ENCODE assay signal across 23 cellular contexts in the genomic region with DNA sequence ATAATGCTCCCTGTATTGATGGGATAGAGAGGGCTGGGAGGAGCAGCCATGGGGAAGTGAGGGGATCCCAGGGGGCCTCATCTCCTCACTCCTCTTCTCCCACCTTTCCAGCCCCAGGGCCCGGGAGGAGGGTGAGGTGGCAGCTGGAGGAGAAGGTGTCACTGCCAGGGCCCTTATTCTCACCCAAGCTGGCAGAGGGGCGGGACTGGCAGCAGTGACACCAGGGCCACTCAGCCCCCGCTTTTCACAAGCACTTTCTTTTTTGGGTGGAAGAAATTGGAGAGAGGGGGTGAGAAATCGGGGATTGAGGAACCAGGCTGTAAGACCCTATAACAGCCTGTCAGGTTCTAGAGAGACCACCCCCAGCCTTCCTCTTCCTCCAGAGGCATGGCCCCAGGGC. TPM values are rescaled to one million over a fixed set of nuclear protein-coding genes. Genes with fewer than 3 reads are reported as not detected.
A peak's percentile ranks its signal among the peaks of the same experiment; 100 is the strongest.
DNase-seq lines count a peak whose midpoint lies in the region; ATAC-seq and TF ChIP-seq lines count a peak whose summit lies in the region.
"Had no signal": no experiment of that assay in that cellular context is flagged by ENCODE, and none has a peak within 500 bp of the region (broad histone marks: within the 10 kb centered on the region; RNA-seq: fewer than 3 reads in every experiment).

No MANE protein-coding gene starts in this region.

- no peak overlapping the region for H3K4me3 ChIP-seq in SK-N-SH (ENCODE audit: low read depth in 2 of 2, low read length in 1 of 2)
- H3K4me3 ChIP-seq: colonic mucosa, thyroid gland had no signal

- DNase-seq in SK-N-SH (peak; percentile 21), 8988T (peak; percentile 20), NCI-H345 (lab: John Stamatoyannopoulos, UW) (no peak), DMS114 treated with DMSO at 0.1 percent for 48 hours (lab: John Stamatoyannopoulos, UW; ENCODE audit: unreplicated experiment) (no peak)
- peak; percentile 58 for DNase-seq in natural killer cell treated with Interleukin-12 subunit alpha and Interleukin-12 subunit beta and Interleukin-15 and Interleukin-18, amount 100 ng/mL, for 72 hours (ENCODE audit: low spot score)
- DNase-seq: colonic mucosa; GF-D8; IMR-90; NCI-H1105 treated with DMSO at 0.1 percent for 48 hours; NCI-H510A; stimulated activated naive CD4-positive, alpha-beta T cell; thyroid gland had no signal

- H3K27ac ChIP-seq in SK-N-SH (ENCODE audit: low read depth in 2 of 2, low read length in 1 of 2) = no peak overlapping the region
- H3K27ac ChIP-seq: 22Rv1, colonic mucosa, neutrophil, thyroid gland had no signal

- H3K4me3 Mint-ChIP-seq in activated naive CD4-positive, alpha-beta T cell treated with anti-CD3 and anti-CD28 coated beads, Interleukin-2, amount 50 U/mL, for 24 hours = peak overlapping the region; percentile 87
- H3K4me3 Mint-ChIP-seq in natural killer cell treated with Interleukin-12 subunit alpha and Interleukin-12 subunit beta and Interleukin-15 and Interleukin-18, amount 100 ng/mL, for 72 hours = peak overlapping the region; percentile 96
- H3K4me3 Mint-ChIP-seq: brain had no signal

- peaks cover 13% of the 10 kb centered on the region for H3K36me3 Mint-ChIP-seq in activated naive CD4-positive, alpha-beta T cell treated with anti-CD3 and anti-CD28 coated beads, Interleukin-2, amount 50 U/mL, for 24 hours
- H3K36me3 Mint-ChIP-seq in natural killer cell treated with Interleukin-12 subunit alpha and Interleukin-12 subunit beta and Interleukin-15 and Interleukin-18, amount 100 ng/mL, for 72 hours = peaks cover 13% of the 10 kb centered on the region
- H3K36me3 Mint-ChIP-seq: brain had no signal

- ATAC-seq in SK-N-SH treated with all-trans-retinoic acid at 6 μM for 48 hours (no peak), GM21447 (IDR thresholded peaks at IDR 0.05; ENCODE audit: unreplicated experiment) (no peak)
- ATAC-seq in natural killer cell treated with Interleukin-12 subunit alpha and Interleukin-12 subunit beta and Interleukin-15 and Interleukin-18, amount 100 ng/mL, for 72 hours = no peak
- ATAC-seq: Panc1 had no signal

- TF ChIP-seq RAD21 in SK-N-SH (IDR thresholded peaks at IDR 0.05; ENCODE audit: low read length) = no peak

- no peaks in the 10 kb centered on the region for H3K27me3 Mint-ChIP-seq in activated naive CD4-positive, alpha-beta T cell treated with anti-CD3 and anti-CD28 coated beads, Interleukin-2, amount 50 U/mL, for 24 hours
- no peaks in the 10 kb centered on the region for H3K27me3 Mint-ChIP-seq in natural killer cell treated with Interleukin-12 subunit alpha and Interleukin-12 subunit beta and Interleukin-15 and Interleukin-18, amount 100 ng/mL, for 72 hours

- H3K9me3 Mint-ChIP-seq in activated naive CD4-positive, alpha-beta T cell treated with anti-CD3 and anti-CD28 coated beads, Interleukin-2, amount 50 U/mL, for 24 hours = no peaks in the 10 kb centered on the region
- no peaks in the 10 kb centered on the region for H3K9me3 Mint-ChIP-seq in natural killer cell treated with Interleukin-12 subunit alpha and Interleukin-12 subunit beta and Interleukin-15 and Interleukin-18, amount 100 ng/mL, for 72 hours
- H3K9me3 Mint-ChIP-seq: brain had no signal

- H3K36me3 ChIP-seq in SK-N-SH (replicated peaks in 1 of 2; ENCODE audit: control insufficient read depth in 1 of 2, insufficient read depth in 2 of 2, low read length in 1 of 2) = no peaks in the 10 kb centered on the region
- H3K36me3 ChIP-seq: colonic mucosa, neutrophil, thyroid gland had no signal

- no peaks in the 10 kb centered on the region for H3K79me2 ChIP-seq in SK-N-SH (ENCODE audit: insufficient read depth)

- no peak overlapping the region for H2AFZ ChIP-seq in SK-N-SH (ENCODE audit: low read depth)

- H4K20me1 ChIP-seq in SK-N-SH (ENCODE audit: insufficient read depth) = 0 out of 2 replicates have a peak, but pooled peaks cover 6% of the 10 kb centered on the region

- peaks cover 6% of the 10 kb centered on the region for H3F3A ChIP-seq in SK-N-SH (replicated peaks; ENCODE audit: insufficient read depth)

- peaks cover 0 to 33% of the 10 kb centered on the region in 2 experiments; a peak in 1 of 4 replicates for H3K4me1 ChIP-seq in SK-N-SH (ENCODE audit: control insufficient read depth in 1 of 2, insufficient read depth in 2 of 2, low read depth in 1 of 2, low read length in 1 of 2)

- no peak overlapping the region for H3K4me2 ChIP-seq in SK-N-SH

- 45% methylated on average over 4 of the region's 4 CpGs for WGBS in SK-N-SH (ENCODE audit: low lambda C conversion rate)

- peaks cover 59% of the 10 kb centered on the region for H3K4me1 Mint-ChIP-seq in activated naive CD4-positive, alpha-beta T cell treated with anti-CD3 and anti-CD28 coated beads, Interleukin-2, amount 50 U/mL, for 24 hours
- peaks cover 69 to 71% of the 10 kb centered on the region in 2 donors for H3K4me1 Mint-ChIP-seq in natural killer cell treated with Interleukin-12 subunit alpha and Interleukin-12 subunit beta and Interleukin-15 and Interleukin-18, amount 100 ng/mL, for 72 hours (ENCODE audit: low read depth in 2 of 2)

- peaks cover 81% of the 10 kb centered on the region for H3K27me3 ChIP-seq in SK-N-SH (ENCODE audit: insufficient read depth)

- no peaks in the 10 kb centered on the region for H3K9me2 ChIP-seq in SK-N-SH

- TF ChIP-seq CTCF in SK-N-SH (IDR thresholded peaks at IDR 0.05) = no peak

- H3K9ac ChIP-seq in SK-N-SH = no peak overlapping the region

- POLR2A ChIA-PET in SK-N-SH (lab: Yijun Ruan, JAX) = no interaction called here

- H3K27ac Mint-ChIP-seq in activated naive CD4-positive, alpha-beta T cell treated with anti-CD3 and anti-CD28 coated beads, Interleukin-2, amount 50 U/mL, for 24 hours = peak overlapping the region; percentile 65
- H3K27ac Mint-ChIP-seq in natural killer cell treated with Interleukin-12 subunit alpha and Interleukin-12 subunit beta and Interleukin-15 and Interleukin-18, amount 100 ng/mL, for 72 hours = peak overlapping the region; percentile 92 to 97
- H3K27ac Mint-ChIP-seq: brain had no signal

- CTCF ChIA-PET in SK-N-SH (lab: Yijun Ruan, JAX) = interaction anchor here (1.0 to 9.9 kb wide), 7 partner anchors 12 to 71 kb away, joined by 3 to 109 read pairs (median 3); no protein-coding TSS in a partner anchor

- H3K9me3 ChIP-seq in SK-N-SH = no peaks in the 10 kb centered on the region
- H3K9me3 ChIP-seq: colonic mucosa, neutrophil, thyroid gland had no signal

- no peak for TF ChIP-seq EP300 in SK-N-SH (IDR thresholded peaks at IDR 0.05; ENCODE audit: borderline replicate concordance in 1 of 2, low read depth in 1 of 2, low read length in 1 of 2)

TF ChIP-seq in SK-N-SH, 30 proteins besides CTCF, POLR2A, EP300 and RAD21 (continues in another document):
- TF ChIP-seq, protein P1, sequence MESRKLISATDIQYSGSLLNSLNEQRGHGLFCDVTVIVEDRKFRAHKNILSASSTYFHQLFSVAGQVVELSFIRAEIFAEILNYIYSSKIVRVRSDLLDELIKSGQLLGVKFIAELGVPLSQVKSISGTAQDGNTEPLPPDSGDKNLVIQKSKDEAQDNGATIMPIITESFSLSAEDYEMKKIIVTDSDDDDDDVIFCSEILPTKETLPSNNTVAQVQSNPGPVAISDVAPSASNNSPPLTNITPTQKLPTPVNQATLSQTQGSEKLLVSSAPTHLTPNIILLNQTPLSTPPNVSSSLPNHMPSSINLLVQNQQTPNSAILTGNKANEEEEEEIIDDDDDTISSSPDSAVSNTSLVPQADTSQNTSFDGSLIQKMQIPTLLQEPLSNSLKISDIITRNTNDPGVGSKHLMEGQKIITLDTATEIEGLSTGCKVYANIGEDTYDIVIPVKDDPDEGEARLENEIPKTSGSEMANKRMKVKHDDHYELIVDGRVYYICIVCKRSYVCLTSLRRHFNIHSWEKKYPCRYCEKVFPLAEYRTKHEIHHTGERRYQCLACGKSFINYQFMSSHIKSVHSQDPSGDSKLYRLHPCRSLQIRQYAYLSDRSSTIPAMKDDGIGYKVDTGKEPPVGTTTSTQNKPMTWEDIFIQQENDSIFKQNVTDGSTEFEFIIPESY (IDR thresholded peaks at IDR 0.05; ENCODE audit: borderline replicate concordance, low read depth) = no peak
- TF ChIP-seq FOXJ3 (CRISPR knock-in tag; IDR thresholded peaks at IDR 0.05) (no peak), EZH2phosphoT487 (IDR thresholded peaks at IDR 0.05; ENCODE audit: borderline replicate concordance, low read depth) (no peak)

TF ChIP-seq in SK-N-SH treated with all-trans-retinoic acid at 6 μM for 48 hours, 23 proteins besides CTCF, POLR2A, EP300 and RAD21 (continues in another document):
- TF ChIP-seq ZNF70 (CRISPR knock-in tag; IDR thresholded peaks at IDR 0.05) (no peak), ISL1 (CRISPR knock-in tag; IDR thresholded peaks at IDR 0.05) (no peak), ZFP3 (CRISPR knock-in tag; IDR thresholded peaks at IDR 0.05) (no peak), GLIS3 (CRISPR knock-in tag; IDR thresholded peaks at IDR 0.05) (no peak), ZNF565 (CRISPR knock-in tag; conservative IDR thresholded peaks at IDR 0.05; ENCODE audit: low read depth) (no peak), PPARA (CRISPR knock-in tag; IDR thresholded peaks at IDR 0.05; ENCODE audit: borderline replicate concordance) (no peak), ZFP30 (CRISPR knock-in tag; IDR thresholded peaks at IDR 0.05) (no peak), CSDC2 (CRISPR knock-in tag; IDR thresholded peaks at IDR 0.05) (no peak), RARB (CRISPR knock-in tag; IDR thresholded peaks at IDR 0.05) (no peak)

RNA-seq across cellular contexts. Expression of gene TBX21, which starts 2.4 kb away (rescaled TPM):
- polyA plus RNA-seq in SK-N-SH (2012; rRNA removed) = not detected in 2 replicates
- not detected in 2 replicates for polyA plus RNA-seq in SK-N-SH (2012; cell fraction: cytosol; rRNA removed)
- polyA plus RNA-seq in SK-N-SH (2012; cell fraction: nucleus; rRNA removed) = not detected in 2 replicates
- 100 to 1,000 TPM; 234 to 437 TPM for total RNA-seq in natural killer cell treated with Interleukin-12 subunit alpha and Interleukin-12 subunit beta and Interleukin-15 and Interleukin-18, amount 100 ng/mL, for 72 hours
- total RNA-seq: IMR-90, kidney epithelial cell, lung microvascular endothelial cell, SK-MEL-5, skeletal muscle tissue had no signal
- polyA plus RNA-seq: IMR-90 had no signal

RNA-seq across cellular contexts. Expression of gene TBKBP1, which starts 36.7 kb away (rescaled TPM):
- polyA plus RNA-seq in SK-N-SH (2012; rRNA removed) = 11.5 and 14.4 TPM in 2 replicates
- polyA plus RNA-seq in SK-N-SH (2012; cell fraction: cytosol; rRNA removed) = 7.3 and 10.0 TPM in 2 replicates
- 83.8 and 86.9 TPM in 2 replicates for polyA plus RNA-seq in SK-N-SH (2012; cell fraction: nucleus; rRNA removed)
- 10 to 100 TPM; 13.1 to 22.6 TPM for total RNA-seq in natural killer cell treated with Interleukin-12 subunit alpha and Interleukin-12 subunit beta and Interleukin-15 and Interleukin-18, amount 100 ng/mL, for 72 hours

Comparison
In these comparisons a context has a peak if more than half of its experiments do, and no peak if none do; other contexts are left out.
1. DNase-seq: peak in SK-N-SH (single experiment), 8988T (single experiment) and natural killer cell treated with Interleukin-12 subunit alpha and Interleukin-12 subunit beta and Interleukin-15 and Interleukin-18, amount 100 ng/mL, for 72 hours (single experiment); none in NCI-H345 (single experiment) and DMS114 treated with DMSO at 0.1 percent for 48 hours (single experiment).